8 cellular contexts compared by ENCODE assay signal in genomic region chr4:24584175-24584850, GRCh38. TPM values are rescaled to one million over a fixed set of nuclear protein-coding genes. Genes with fewer than 3 reads are reported as not detected.
A peak's percentile ranks its signal among the peaks of the same experiment; 100 is the strongest.
DNase-seq lines count a peak whose midpoint lies in the region; ATAC-seq, FAIRE-seq and TF ChIP-seq lines count a peak whose summit lies in the region.

Gene DHX15, minus strand, starts transcription at chr4:24584554. Its CDS starts 161 bp downstream, at chr4:24584393.

- no peaks in the 10 kb centered on the region for H3K9me3 ChIP-seq in adipocyte (ENCODE audit: control insufficient read depth, low read length)
- H3K9me3 ChIP-seq in pancreas, result no peaks in the 10 kb centered on the region
- H3K9me3 ChIP-seq in tibial artery, result no peaks in the 10 kb centered on the region

- FAIRE-seq in pancreas (lab: Jason Lieb, UNC), result peak; percentile 91

- H3K27ac ChIP-seq in pancreas (peak within 1 kb of the TSS; percentile 93 to 99 (median 95)), tibial artery (peak within 1 kb of the TSS; percentile 96 to 98)

- TF ChIP-seq CTCF in GM12874 (IDR thresholded peaks at IDR 0.05; ENCODE audit: insufficient read depth, low read depth, low read length) (0 out of 2 replicates have a peak, but pooled peaks have one; percentile 4), pancreas (IDR thresholded peaks at IDR 0.05) (no peak), tibial artery (IDR thresholded peaks at IDR 0.05) (no peak)

- H3K4me1 ChIP-seq in adipocyte (ENCODE audit: control insufficient read depth, insufficient read depth, low read length), result peaks cover 19% of the 10 kb centered on the region
- peaks cover 9 to 18% (median 12%) of the 10 kb centered on the region in 3 donors for H3K4me1 ChIP-seq in pancreas
- H3K4me1 ChIP-seq in tibial artery, result peaks cover 0 to 42% (median 26%) of the 10 kb centered on the region in 4 donors

- ATAC-seq in HG02763 (IDR thresholded peaks at IDR 0.05; ENCODE audit: unreplicated experiment), result peak; percentile 91
- peak; percentile 97 for ATAC-seq in Right ventricle myocardium superior (ENCODE audit: poor library complexity)
- peak; percentile 95 to 98 (median 96) for ATAC-seq in pancreas

- no peaks in the 10 kb centered on the region for H3K27me3 ChIP-seq in adipocyte (replicated peaks; ENCODE audit: control insufficient read depth, insufficient read depth, low read length)
- no peaks in the 10 kb centered on the region for H3K27me3 ChIP-seq in pancreas
- no peaks in the 10 kb centered on the region for H3K27me3 ChIP-seq in tibial artery

- peak; percentile 75 for DNase-seq in NCI-H1417 treated with DMSO at 0.1 percent for 48 hours (lab: John Stamatoyannopoulos, UW)
- DNase-seq in SW480 (ENCODE audit: low spot score), result peak; percentile 92
- peak; percentile 99 for DNase-seq in adipocyte (ENCODE audit: low read depth)
- peak; percentile 98 for DNase-seq in Right ventricle myocardium superior
- peak; percentile 95 to 98 (median 95) for DNase-seq in pancreas
- peak; percentile 97 for DNase-seq in tibial artery

- 0% methylated on average over 53 to 54 of the region's 54 CpGs for WGBS in pancreas, 2 donors

- peak within 1 kb of the TSS; percentile 98 for H3K9ac ChIP-seq in adipocyte (ENCODE audit: low read length)

- H3K36me3 ChIP-seq in adipocyte (ENCODE audit: control insufficient read depth, insufficient read depth, low read length, severe bottlenecking) (peaks cover 4% of the 10 kb centered on the region), pancreas (no peaks in the 10 kb centered on the region), tibial artery (no peaks in the 10 kb centered on the region)

- intact Hi-C loops in Right ventricle myocardium superior (cut with DNase I), result no loop called here
- intact Hi-C loops in pancreas (cut with DNase I), result no loop called here
- intact Hi-C loops in tibial artery (cut with DNase I; ENCODE audit: low total_unique reads), result loop anchor here (10.0 kb wide), 1 partner anchor 210 kb away; the partner anchor contains the start of gene SOD3

- H3K4me3 ChIP-seq in adipocyte (ENCODE audit: low read length), result peak within 1 kb of the TSS; percentile 94
- peak within 1 kb of the TSS; percentile 75 to 100 (median 96) for H3K4me3 ChIP-seq in pancreas
- peak within 1 kb of the TSS; percentile 92 to 100 for H3K4me3 ChIP-seq in tibial artery

RNA-seq across cellular contexts. Expression of gene DHX15, which starts in this region (rescaled TPM):
- 48.0 TPM for total RNA-seq in Right ventricle myocardium superior
- 10 to 100 TPM; 32.8 to 61.8 (median 46.0) TPM for total RNA-seq in pancreas
- polyA plus RNA-seq in pancreas, result 10 to 100 TPM; 39.0 to 74.6 TPM

Comparison
In these comparisons a context has a peak if more than half of its experiments do, and no peak if none do; other contexts are left out.
1. Peak in every context shown above with its lines: DNase-seq, ATAC-seq, H3K4me3 ChIP-seq and H3K27ac ChIP-seq.